Comparison of ENCODE assay signal across 14 cellular contexts in the genomic region with DNA sequence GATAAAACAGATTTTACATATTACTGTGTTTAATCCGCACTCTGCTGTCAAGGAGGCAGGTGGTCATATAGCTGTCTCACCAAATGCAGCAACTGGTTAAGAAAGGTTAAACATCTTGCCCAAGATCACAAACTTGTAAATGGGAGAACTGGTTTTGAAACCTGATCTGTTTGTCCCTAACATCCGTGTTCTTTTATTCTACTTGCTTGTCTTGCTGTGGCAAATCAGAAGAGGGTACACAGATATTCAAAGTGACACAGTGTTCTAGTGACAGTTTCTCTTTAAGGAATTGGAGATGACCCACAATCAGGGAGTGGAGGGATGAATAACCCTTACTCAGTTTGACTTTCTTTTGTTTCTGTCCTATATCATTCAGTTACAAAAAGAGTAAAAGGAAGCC.
DNase-seq lines count a peak whose midpoint lies in the region; ATAC-seq, FAIRE-seq and TF ChIP-seq lines count a peak whose summit lies in the region.
"Had no signal": no experiment of that assay in that cellular context is flagged by ENCODE, and none has a peak within 500 bp of the region (broad histone marks: within the 10 kb centered on the region; RNA-seq: fewer than 3 reads in every experiment).

No MANE protein-coding gene starts in this region.

- ATAC-seq in GM23338 (no peak), GM18861 (IDR thresholded peaks at IDR 0.05; ENCODE audit: unreplicated experiment) (no peak)

- no peaks in the 10 kb centered on the region for H3F3A ChIP-seq in GM23338 (replicated peaks; ENCODE audit: low read depth)

- peaks cover 19% of the 10 kb centered on the region for H3K4me1 Mint-ChIP-seq in GM23338

- H3K27me3 Mint-ChIP-seq in GM23338 (ENCODE audit: insufficient read depth, low read depth, poor library complexity): no peaks in the 10 kb centered on the region
- H3K27me3 Mint-ChIP-seq: CD4-positive, CD25-positive, alpha-beta regulatory T cell had no signal

- no peak overlapping the region for H3K27ac Mint-ChIP-seq in GM23338
- H3K27ac Mint-ChIP-seq: CD4-positive, CD25-positive, alpha-beta regulatory T cell had no signal

- H3K9me3 Mint-ChIP-seq in GM23338: no peaks in the 10 kb centered on the region
- H3K9me3 Mint-ChIP-seq: CD4-positive, CD25-positive, alpha-beta regulatory T cell had no signal

- H3K4me3 ChIP-seq in GM23338 (no peak overlapping the region), bronchial epithelial cell (ENCODE audit: low read depth, low read length) (no peak overlapping the region), parathyroid adenoma (ENCODE audit: low read depth, low read length) (peak overlapping the region; percentile 20)

- FAIRE-seq in bronchial epithelial cell (lab: Jason Lieb, UNC): no peak

- H3K27me3 ChIP-seq in GM23338 (ENCODE audit: insufficient read depth) (no peaks in the 10 kb centered on the region), bronchial epithelial cell (ENCODE audit: control insufficient read depth, insufficient read depth, low read length) (no peaks in the 10 kb centered on the region), parathyroid adenoma (ENCODE audit: control insufficient read depth, insufficient read depth, low read length) (no peaks in the 10 kb centered on the region)

- peak; percentile 12 for DNase-seq in NCI-H2196 (lab: John Stamatoyannopoulos, UW; ENCODE audit: unreplicated experiment)
- DNase-seq in NCI-H2196 treated with DMSO at 0.1 percent for 48 hours (lab: John Stamatoyannopoulos, UW; ENCODE audit: unreplicated experiment): no peak
- no peak for DNase-seq in GM23338 (ENCODE audit: low spot score)
- peak; percentile 61 for DNase-seq in bronchial epithelial cell (ENCODE audit: low read depth)
- DNase-seq in SKM-1 (lab: John Stamatoyannopoulos, UW; ENCODE audit: unreplicated experiment): no peak
- no peak for DNase-seq in EL
- DNase-seq: CD4-positive, CD25-positive, alpha-beta regulatory T cell; H7; Karpas-422; NCI-H1436; NCI-H2107; Right ventricle myocardium superior had no signal

- no peaks in the 10 kb centered on the region for H3K36me3 Mint-ChIP-seq in GM23338 (ENCODE audit: low read depth)

- no peaks in the 10 kb centered on the region for H3K9me3 ChIP-seq in parathyroid adenoma (ENCODE audit: control insufficient read depth, low read length)

- no peak overlapping the region for H2AFZ ChIP-seq in GM23338
- H2AFZ ChIP-seq in parathyroid adenoma: peak overlapping the region; percentile 53

- H3K79me2 ChIP-seq in GM23338 (replicated peaks; ENCODE audit: insufficient read depth) (no peaks in the 10 kb centered on the region), parathyroid adenoma (no peaks in the 10 kb centered on the region)

- no peaks in the 10 kb centered on the region for H4K20me1 ChIP-seq in GM23338 (replicated peaks; ENCODE audit: insufficient read depth)

- H3K9me2 ChIP-seq in GM23338 (ENCODE audit: insufficient read depth): no peaks in the 10 kb centered on the region

- H3K4me2 ChIP-seq in GM23338 (0 out of 2 replicates have a peak overlapping the region, but pooled peaks have one; percentile 19), parathyroid adenoma (ENCODE audit: low read length) (peak overlapping the region; percentile 43)

- peaks cover 19% of the 10 kb centered on the region for H3K4me1 ChIP-seq in GM23338 (ENCODE audit: insufficient read depth)
- peaks cover 9% of the 10 kb centered on the region for H3K4me1 ChIP-seq in parathyroid adenoma

- TF ChIP-seq CTCF in GM23338 (conservative IDR thresholded peaks at IDR 0.05; ENCODE audit: low read depth in 2 of 2) (no peak), bronchial epithelial cell (IDR thresholded peaks at IDR 0.05; ENCODE audit: insufficient read depth, low read length, severe bottlenecking) (no peak), parathyroid adenoma (IDR thresholded peaks at IDR 0.05) (no peak)

- no peak overlapping the region for H3K9ac ChIP-seq in parathyroid adenoma

- H3K27ac ChIP-seq in GM23338 (ENCODE audit: low read depth) (no peak overlapping the region), parathyroid adenoma (no peak overlapping the region)

- no peaks in the 10 kb centered on the region for H3K36me3 ChIP-seq in GM23338 (ENCODE audit: insufficient read depth)
- H3K36me3 ChIP-seq in bronchial epithelial cell (ENCODE audit: control insufficient read depth, insufficient read depth, low read length): no peaks in the 10 kb centered on the region
- no peaks in the 10 kb centered on the region for H3K36me3 ChIP-seq in parathyroid adenoma (ENCODE audit: control insufficient read depth, insufficient read depth, low read length)

- no peak overlapping the region for H3K4me3 Mint-ChIP-seq in GM23338
- H3K4me3 Mint-ChIP-seq: CD4-positive, CD25-positive, alpha-beta regulatory T cell had no signal

TF ChIP-seq in GM23338, 12 proteins besides CTCF, POLR2A, EP300 and RAD21:
- TF ChIP-seq, protein P1, sequence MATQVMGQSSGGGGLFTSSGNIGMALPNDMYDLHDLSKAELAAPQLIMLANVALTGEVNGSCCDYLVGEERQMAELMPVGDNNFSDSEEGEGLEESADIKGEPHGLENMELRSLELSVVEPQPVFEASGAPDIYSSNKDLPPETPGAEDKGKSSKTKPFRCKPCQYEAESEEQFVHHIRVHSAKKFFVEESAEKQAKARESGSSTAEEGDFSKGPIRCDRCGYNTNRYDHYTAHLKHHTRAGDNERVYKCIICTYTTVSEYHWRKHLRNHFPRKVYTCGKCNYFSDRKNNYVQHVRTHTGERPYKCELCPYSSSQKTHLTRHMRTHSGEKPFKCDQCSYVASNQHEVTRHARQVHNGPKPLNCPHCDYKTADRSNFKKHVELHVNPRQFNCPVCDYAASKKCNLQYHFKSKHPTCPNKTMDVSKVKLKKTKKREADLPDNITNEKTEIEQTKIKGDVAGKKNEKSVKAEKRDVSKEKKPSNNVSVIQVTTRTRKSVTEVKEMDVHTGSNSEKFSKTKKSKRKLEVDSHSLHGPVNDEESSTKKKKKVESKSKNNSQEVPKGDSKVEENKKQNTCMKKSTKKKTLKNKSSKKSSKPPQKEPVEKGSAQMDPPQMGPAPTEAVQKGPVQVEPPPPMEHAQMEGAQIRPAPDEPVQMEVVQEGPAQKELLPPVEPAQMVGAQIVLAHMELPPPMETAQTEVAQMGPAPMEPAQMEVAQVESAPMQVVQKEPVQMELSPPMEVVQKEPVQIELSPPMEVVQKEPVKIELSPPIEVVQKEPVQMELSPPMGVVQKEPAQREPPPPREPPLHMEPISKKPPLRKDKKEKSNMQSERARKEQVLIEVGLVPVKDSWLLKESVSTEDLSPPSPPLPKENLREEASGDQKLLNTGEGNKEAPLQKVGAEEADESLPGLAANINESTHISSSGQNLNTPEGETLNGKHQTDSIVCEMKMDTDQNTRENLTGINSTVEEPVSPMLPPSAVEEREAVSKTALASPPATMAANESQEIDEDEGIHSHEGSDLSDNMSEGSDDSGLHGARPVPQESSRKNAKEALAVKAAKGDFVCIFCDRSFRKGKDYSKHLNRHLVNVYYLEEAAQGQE (IDR thresholded peaks at IDR 0.05; ENCODE audit: unreplicated experiment): no peak
- TF ChIP-seq POLR2AphosphoS5 (IDR thresholded peaks at IDR 0.05; ENCODE audit: low read depth) (no peak), JUNB (IDR thresholded peaks at IDR 0.05; ENCODE audit: unreplicated experiment) (no peak), ZNF114 (CRISPR knock-in tag; IDR thresholded peaks at IDR 0.05) (no peak), EZH2phosphoT487 (IDR thresholded peaks at IDR 0.05; ENCODE audit: unreplicated experiment) (no peak), ZNF331 (CRISPR knock-in tag; IDR thresholded peaks at IDR 0.05; ENCODE audit: low read depth) (no peak)
- TF ChIP-seq, protein P2, sequence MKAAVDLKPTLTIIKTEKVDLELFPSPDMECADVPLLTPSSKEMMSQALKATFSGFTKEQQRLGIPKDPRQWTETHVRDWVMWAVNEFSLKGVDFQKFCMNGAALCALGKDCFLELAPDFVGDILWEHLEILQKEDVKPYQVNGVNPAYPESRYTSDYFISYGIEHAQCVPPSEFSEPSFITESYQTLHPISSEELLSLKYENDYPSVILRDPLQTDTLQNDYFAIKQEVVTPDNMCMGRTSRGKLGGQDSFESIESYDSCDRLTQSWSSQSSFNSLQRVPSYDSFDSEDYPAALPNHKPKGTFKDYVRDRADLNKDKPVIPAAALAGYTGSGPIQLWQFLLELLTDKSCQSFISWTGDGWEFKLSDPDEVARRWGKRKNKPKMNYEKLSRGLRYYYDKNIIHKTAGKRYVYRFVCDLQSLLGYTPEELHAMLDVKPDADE (IDR thresholded peaks at IDR 0.05): no peak

Comparison
In these comparisons a context has a peak if more than half of its experiments do, and no peak if none do; other contexts are left out.
1. DNase-seq: peak in NCI-H2196 (single experiment) and bronchial epithelial cell (single experiment); none in NCI-H2196 treated with DMSO at 0.1 percent for 48 hours (single experiment), GM23338 (single experiment), SKM-1 (single experiment) and EL (single experiment).